In genomic region chr20:4488407-4489339, GRCh38 we compare ENCODE assay signal across 19 cellular contexts.
DNase-seq lines count a peak whose midpoint lies in the region; ATAC-seq and TF ChIP-seq lines count a peak whose summit lies in the region.
"Had no signal": no experiment of that assay in that cellular context is flagged by ENCODE, and none has a peak within 500 bp of the region (broad histone marks: within the 10 kb centered on the region; RNA-seq: fewer than 3 reads in every experiment).

No MANE protein-coding gene starts in this region.

- no peaks in the 10 kb centered on the region for H3K79me2 ChIP-seq in ACC112 (ENCODE audit: control insufficient read depth, insufficient read depth, low read length, unreplicated experiment)

- H3K4me1 ChIP-seq in ACC112 (ENCODE audit: control insufficient read depth, insufficient read depth, low read length, unreplicated experiment), result peaks cover 36% of the 10 kb centered on the region
- peaks cover 27% of the 10 kb centered on the region for H3K4me1 ChIP-seq in adipocyte (ENCODE audit: control insufficient read depth, insufficient read depth, low read length)

- no peak overlapping the region for H3K9ac ChIP-seq in adipocyte (ENCODE audit: low read length)

- peaks cover 85% of the 10 kb centered on the region for H3K4me1 Mint-ChIP-seq in HFFc6 (ENCODE audit: low read depth)
- H3K4me1 Mint-ChIP-seq: activated naive CD8-positive, alpha-beta T cell treated with anti-CD3 and anti-CD28 coated beads, Interleukin-2, amount 10 ng/mL, durations not matched to agents 7 days and 5 days; B cell had no signal

- H3K9me3 ChIP-seq in adipocyte (ENCODE audit: control insufficient read depth, low read length), result no peaks in the 10 kb centered on the region

- no peaks in the 10 kb centered on the region for H3K36me3 Mint-ChIP-seq in HFFc6 (ENCODE audit: low read depth)
- H3K36me3 Mint-ChIP-seq: activated naive CD8-positive, alpha-beta T cell treated with anti-CD3 and anti-CD28 coated beads, Interleukin-2, amount 10 ng/mL, durations not matched to agents 7 days and 5 days had no signal

- H3K9me3 Mint-ChIP-seq in HFFc6, result no peaks in the 10 kb centered on the region; the same call in 1 of the 2 replicates
- H3K9me3 Mint-ChIP-seq: activated naive CD8-positive, alpha-beta T cell treated with anti-CD3 and anti-CD28 coated beads, Interleukin-2, amount 10 ng/mL, durations not matched to agents 7 days and 5 days had no signal

- no peak for TF ChIP-seq CTCF in HFFc6 (IDR thresholded peaks at IDR 0.05)
- no peak for TF ChIP-seq CTCF in fibroblast of villous mesenchyme (IDR thresholded peaks at IDR 0.05; ENCODE audit: insufficient read depth, low read depth, low read length)

- ATAC-seq in HG02981 (IDR thresholded peaks at IDR 0.05; ENCODE audit: unreplicated experiment) (no peak), HG03045 (IDR thresholded peaks at IDR 0.05; ENCODE audit: unreplicated experiment) (no peak), GM21717 (IDR thresholded peaks at IDR 0.05; ENCODE audit: unreplicated experiment) (no peak)

- peak overlapping the region; percentile 93 for H3K27ac Mint-ChIP-seq in HFFc6
- H3K27ac Mint-ChIP-seq: activated naive CD8-positive, alpha-beta T cell treated with anti-CD3 and anti-CD28 coated beads, Interleukin-2, amount 10 ng/mL, durations not matched to agents 7 days and 5 days; B cell had no signal

- H2AFZ ChIP-seq in ACC112 (ENCODE audit: low read length, unreplicated experiment), result peak overlapping the region; percentile 45

- no peaks in the 10 kb centered on the region for H3K27me3 ChIP-seq in ACC112 (ENCODE audit: insufficient read depth, low read length)
- no peaks in the 10 kb centered on the region for H3K27me3 ChIP-seq in adipocyte (replicated peaks; ENCODE audit: control insufficient read depth, insufficient read depth, low read length)

- no peak overlapping the region for H3K27ac ChIP-seq in ACC112 (ENCODE audit: low read depth, low read length)
- H3K27ac ChIP-seq: coronary artery had no signal

- H3K4me3 Mint-ChIP-seq in HFFc6, result peak overlapping the region; percentile 18
- H3K4me3 Mint-ChIP-seq: activated naive CD8-positive, alpha-beta T cell treated with anti-CD3 and anti-CD28 coated beads, Interleukin-2, amount 10 ng/mL, durations not matched to agents 7 days and 5 days; B cell had no signal

- peak; percentile 93 for DNase-seq in HFFc6
- DNase-seq in adipocyte (ENCODE audit: low read depth), result peak; percentile 61
- peak; percentile 47 for DNase-seq in fibroblast of villous mesenchyme (ENCODE audit: low read depth)
- no peak for DNase-seq in DMS53 (lab: John Stamatoyannopoulos, UW)
- DNase-seq: activated CD4-positive, alpha-beta T cell treated with anti-CD3 and anti-CD28 coated beads for 1 hour; activated naive CD8-positive, alpha-beta T cell treated with anti-CD3 and anti-CD28 coated beads, Interleukin-2, amount 10 ng/mL, durations not matched to agents 7 days and 5 days; activated T-cell treated with anti-CD3 and anti-CD28 coated beads for 4 hours; DMS 273 treated with DMSO at 0.1 percent for 48 hours; midbrain; NCI-H510A; nucleus accumbens; OCI-M1; small intestine had no signal

- H3K36me3 ChIP-seq in ACC112 (ENCODE audit: insufficient read depth, low read length), result no peaks in the 10 kb centered on the region
- no peaks in the 10 kb centered on the region for H3K36me3 ChIP-seq in adipocyte (ENCODE audit: control insufficient read depth, insufficient read depth, low read length, severe bottlenecking)

- no peaks in the 10 kb centered on the region; the same call in 1 of the 2 replicates for H3K27me3 Mint-ChIP-seq in HFFc6 (ENCODE audit: insufficient read depth)

- H3K4me3 ChIP-seq in ACC112 (ENCODE audit: low read depth, low read length) (no peak overlapping the region), adipocyte (ENCODE audit: low read length) (no peak overlapping the region), fibroblast of villous mesenchyme (ENCODE audit: low read depth, low read length) (no peak overlapping the region)
- H3K4me3 ChIP-seq: coronary artery had no signal
